ENCODE assay signal across 26 cellular contexts in the genomic region with DNA sequence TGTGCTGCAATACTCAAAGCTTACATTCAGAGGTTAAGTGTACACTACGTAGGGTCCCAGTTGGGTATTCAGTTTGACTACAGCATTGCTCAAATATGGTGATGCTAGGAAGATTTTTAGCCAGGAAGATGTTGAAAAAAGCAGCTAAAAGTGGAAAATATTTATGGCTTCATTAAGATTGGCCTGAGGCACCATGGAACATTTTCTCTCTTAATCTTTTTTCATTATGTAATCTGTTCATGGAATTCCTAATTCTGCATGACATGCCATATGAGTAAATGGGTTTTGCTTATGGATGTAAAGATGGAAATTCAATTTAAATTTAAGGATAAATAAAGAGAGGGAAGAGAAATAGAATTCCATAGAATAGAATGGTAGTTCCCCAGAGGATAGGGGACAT.
"Had no signal": no experiment of that assay in that cellular context is flagged by ENCODE, and none has a peak within 500 bp of the region (broad histone marks: within the 10 kb centered on the region; RNA-seq: fewer than 3 reads in every experiment).

No MANE protein-coding gene starts in this region.

- H3K4me3 Mint-ChIP-seq: memory B cell; naive thymus-derived CD8-positive, alpha-beta T cell; nephron; neural crest cell; stimulated activated effector memory CD8-positive, alpha-beta T cell treated with anti-CD3 and anti-CD28 coated beads, Interleukin-12 subunit alpha, Interleukin-12 subunit beta, amount 100 ng/mL, for 72 hours; stimulated activated naive CD8-positive, alpha-beta T cell treated with anti-CD3 and anti-CD28 coated beads, Interleukin-15, Interleukin-2, amounts not matched to agents 100 ng/mL and 50 ng/mL, for 24 hours had no signal

- H2AFZ ChIP-seq: hepatocyte had no signal

- H3K36me3 ChIP-seq: left ventricle myocardium inferior, pancreas, prostate gland, sigmoid colon, spleen, suprapubic skin, thoracic aorta, tibial artery, upper lobe of right lung had no signal

- H3K4me1 Mint-ChIP-seq: memory B cell; naive thymus-derived CD8-positive, alpha-beta T cell; nephron; neural crest cell; stimulated activated effector memory CD8-positive, alpha-beta T cell treated with anti-CD3 and anti-CD28 coated beads, Interleukin-12 subunit alpha, Interleukin-12 subunit beta, amount 100 ng/mL, for 72 hours had no signal

- H3K4me1 ChIP-seq: pancreas, prostate gland, spleen, tibial artery, upper lobe of right lung had no signal

- H3K27me3 Mint-ChIP-seq: naive thymus-derived CD8-positive, alpha-beta T cell; stimulated activated naive CD8-positive, alpha-beta T cell treated with anti-CD3 and anti-CD28 coated beads, Interleukin-15, Interleukin-2, amounts not matched to agents 100 ng/mL and 50 ng/mL, for 24 hours had no signal

- H3K79me2 ChIP-seq: hepatocyte had no signal

- H3K27me3 ChIP-seq: hepatocyte, pancreas, sigmoid colon, spleen, suprapubic skin, tibial artery, upper lobe of right lung had no signal

- H3K27ac ChIP-seq: hepatocyte, left ventricle myocardium inferior, pancreas, sigmoid colon, spleen, suprapubic skin, thoracic aorta, tibial artery, upper lobe of right lung had no signal

- ATAC-seq: naive thymus-derived CD8-positive, alpha-beta T cell; pancreas; right cardiac atrium; stimulated activated effector memory CD8-positive, alpha-beta T cell treated with anti-CD3 and anti-CD28 coated beads, Interleukin-12 subunit alpha, Interleukin-12 subunit beta, amount 100 ng/mL, for 72 hours; upper lobe of right lung had no signal

- H3K4me2 ChIP-seq: hepatocyte had no signal

- H3K9me3 ChIP-seq: pancreas, prostate gland, sigmoid colon, suprapubic skin, thoracic aorta, tibial artery, upper lobe of right lung had no signal

- H3K27ac Mint-ChIP-seq: memory B cell; naive thymus-derived CD8-positive, alpha-beta T cell; nephron; stimulated activated effector memory CD8-positive, alpha-beta T cell treated with anti-CD3 and anti-CD28 coated beads, Interleukin-12 subunit alpha, Interleukin-12 subunit beta, amount 100 ng/mL, for 72 hours; stimulated activated naive CD8-positive, alpha-beta T cell treated with anti-CD3 and anti-CD28 coated beads, Interleukin-15, Interleukin-2, amounts not matched to agents 100 ng/mL and 50 ng/mL, for 24 hours had no signal

- DNase-seq: islet precursor cell; left ventricle myocardium inferior; naive thymus-derived CD8-positive, alpha-beta T cell; nucleus accumbens; pancreas; posterior cingulate gyrus; retina; right cardiac atrium; sigmoid colon; small intestine; spleen; stimulated activated CD4-positive, alpha-beta T cell treated with anti-CD3 and anti-CD28 coated beads, Interleukin-4, amount 100 ng/mL, for 24 hours; stimulated activated naive CD4-positive, alpha-beta T cell; tibial artery; trophoblast cell; upper lobe of right lung had no signal

- H3K4me3 ChIP-seq: hepatocyte, left ventricle myocardium inferior, lung, pancreas, prostate gland, sigmoid colon, spleen, suprapubic skin, thoracic aorta, tibial artery, upper lobe of right lung had no signal

- H3K36me3 Mint-ChIP-seq: memory B cell; naive thymus-derived CD8-positive, alpha-beta T cell had no signal
